14 cellular contexts compared by ENCODE assay signal in the genomic region with DNA sequence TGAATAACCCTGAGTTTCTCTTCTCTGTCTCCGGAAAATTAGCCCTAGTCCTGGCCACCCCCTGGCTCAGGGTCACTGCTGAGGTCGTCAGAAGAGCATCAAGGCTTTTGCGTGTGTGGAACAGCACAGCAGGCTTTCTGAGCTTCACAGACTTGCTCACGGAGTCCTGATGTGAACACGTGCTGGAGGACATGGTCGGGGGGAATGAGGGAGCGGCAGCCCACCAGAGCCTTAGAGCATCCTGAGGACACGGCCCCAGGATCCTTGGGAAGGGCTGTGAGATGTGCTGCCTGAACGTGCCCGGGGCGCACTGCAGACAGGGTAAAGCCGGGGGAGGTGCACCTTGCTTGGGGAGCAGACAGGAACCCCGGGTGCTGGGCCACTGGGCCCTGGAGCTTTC. TPM values are rescaled to one million over a fixed set of nuclear protein-coding genes. Genes with fewer than 3 reads are reported as not detected.
A peak's percentile ranks its signal among the peaks of the same experiment; 100 is the strongest.
DNase-seq lines count a peak whose midpoint lies in the region; ATAC-seq and TF ChIP-seq lines count a peak whose summit lies in the region.
"Had no signal": no experiment of that assay in that cellular context is flagged by ENCODE, and none has a peak within 500 bp of the region (broad histone marks: within the 10 kb centered on the region; RNA-seq: fewer than 3 reads in every experiment).

No MANE protein-coding gene starts in this region.

- H2AFZ ChIP-seq in SK-N-SH (ENCODE audit: low read depth) (no peak overlapping the region), parathyroid adenoma (no peak overlapping the region)

- CTCF ChIA-PET in SK-N-SH (lab: Yijun Ruan, JAX), result interaction anchor here (0.7 to 4.0 kb wide), 4 partner anchors 12 to 100 kb away, joined by 3 to 18 read pairs (median 4); no protein-coding TSS in a partner anchor
- CTCF ChIA-PET in activated CD4-positive, alpha-beta T cell treated with anti-CD3 and anti-CD28 coated beads for 36 hours (lab: Charles Lee), result interaction anchor here (0.6 kb wide), 1 partner anchor 212 kb away, joined by 3 read pairs; no protein-coding TSS in a partner anchor

- H3K27me3 ChIP-seq in SK-N-SH (ENCODE audit: insufficient read depth), result no peaks in the 10 kb centered on the region
- H3K27me3 ChIP-seq in left ventricle myocardium inferior (ENCODE audit: low read depth), result no peaks in the 10 kb centered on the region
- no peaks in the 10 kb centered on the region for H3K27me3 ChIP-seq in parathyroid adenoma (ENCODE audit: control insufficient read depth, insufficient read depth, low read length)
- H3K27me3 ChIP-seq in transverse colon, result no peaks in the 10 kb centered on the region

- H3K4me2 ChIP-seq in SK-N-SH (no peak overlapping the region), parathyroid adenoma (ENCODE audit: low read length) (no peak overlapping the region)

- H3K79me2 ChIP-seq in SK-N-SH (ENCODE audit: insufficient read depth) (no peaks in the 10 kb centered on the region), parathyroid adenoma (peaks cover 39% of the 10 kb centered on the region)

- intact Hi-C loops in left ventricle myocardium inferior (cut with micrococcal nuclease), result no loop called here
- intact Hi-C loops in transverse colon (cut with DNase I; ENCODE audit: low total_unique reads), result loop anchor here (10.0 kb wide), 1 partner anchor 51 kb away; a partner anchor contains a TSS
- intact Hi-C loops in activated CD4-positive, alpha-beta T cell treated with anti-CD3 and anti-CD28 coated beads for 36 hours (cut with DNase I, micrococcal nuclease), result no loop called here
- intact Hi-C loops in head of caudate nucleus (cut with DNase I), result no loop called here

- no peak overlapping the region for H3K9ac ChIP-seq in SK-N-SH
- H3K9ac ChIP-seq in parathyroid adenoma, result no peak overlapping the region

- no peak overlapping the region for H3K4me3 ChIP-seq in SK-N-SH (ENCODE audit: low read depth in 2 of 2, low read length in 1 of 2)
- H3K4me3 ChIP-seq in left ventricle myocardium inferior, result peak overlapping the region; percentile 19
- H3K4me3 ChIP-seq in parathyroid adenoma (ENCODE audit: low read depth, low read length), result no peak overlapping the region
- no peak overlapping the region for H3K4me3 ChIP-seq in transverse colon

- H3K4me3 Mint-ChIP-seq in activated CD4-positive, alpha-beta T cell treated with anti-CD3 and anti-CD28 coated beads for 36 hours, result no peak overlapping the region
- H3K4me3 Mint-ChIP-seq: CD4-positive, alpha-beta memory T cell; mesothelial cell of epicardium; stimulated activated naive CD8-positive, alpha-beta T cell treated with anti-CD3 and anti-CD28 coated beads, Interleukin-15, Interleukin-2, amounts not matched to agents 100 ng/mL and 50 ng/mL, for 24 hours had no signal

- TF ChIP-seq EP300 in SK-N-SH (IDR thresholded peaks at IDR 0.05; ENCODE audit: borderline replicate concordance in 1 of 2, low read depth in 1 of 2, low read length in 1 of 2) (no peak), transverse colon (IDR thresholded peaks at IDR 0.05; ENCODE audit: low read depth) (no peak)

- no peaks in the 10 kb centered on the region for H3K9me2 ChIP-seq in SK-N-SH

- H3K27ac ChIP-seq in SK-N-SH (ENCODE audit: low read depth in 2 of 2, low read length in 1 of 2), result peak overlapping the region in 1 of 2 experiments; percentile 25; a peak in 1 of 4 replicates
- peak overlapping the region; percentile 89 for H3K27ac ChIP-seq in left ventricle myocardium inferior (replicated peaks)
- H3K27ac ChIP-seq in parathyroid adenoma, result peak overlapping the region; percentile 40
- H3K27ac ChIP-seq in transverse colon, result peak overlapping the region; percentile 79 to 85 (median 82)

- H3K36me3 ChIP-seq in SK-N-SH (replicated peaks in 1 of 2; ENCODE audit: control insufficient read depth in 1 of 2, insufficient read depth in 2 of 2, low read length in 1 of 2) (no peaks in the 10 kb centered on the region), left ventricle myocardium inferior (peaks cover 3% of the 10 kb centered on the region), parathyroid adenoma (ENCODE audit: control insufficient read depth, insufficient read depth, low read length) (no peaks in the 10 kb centered on the region), transverse colon (no peaks in the 10 kb centered on the region)

- ATAC-seq in SK-N-SH treated with all-trans-retinoic acid at 6 μM for 48 hours, result no peak
- no peak for ATAC-seq in activated CD4-positive, alpha-beta T cell treated with anti-CD3 and anti-CD28 coated beads for 36 hours

- no peaks in the 10 kb centered on the region for H4K20me1 ChIP-seq in SK-N-SH (ENCODE audit: insufficient read depth)

- no peak for TF ChIP-seq POLR2A in transverse colon (IDR thresholded peaks at IDR 0.05)

- no peaks in the 10 kb centered on the region for H3K9me3 Mint-ChIP-seq in activated CD4-positive, alpha-beta T cell treated with anti-CD3 and anti-CD28 coated beads for 36 hours (ENCODE audit: low read depth)
- H3K9me3 Mint-ChIP-seq: CD4-positive, alpha-beta memory T cell; mesothelial cell of epicardium; stimulated activated naive CD8-positive, alpha-beta T cell treated with anti-CD3 and anti-CD28 coated beads, Interleukin-15, Interleukin-2, amounts not matched to agents 100 ng/mL and 50 ng/mL, for 24 hours had no signal

- no peaks in the 10 kb centered on the region for H3F3A ChIP-seq in SK-N-SH (replicated peaks; ENCODE audit: insufficient read depth)

- TF ChIP-seq RAD21 in SK-N-SH (IDR thresholded peaks at IDR 0.05; ENCODE audit: low read length), result no peak

- peaks cover 2% of the 10 kb centered on the region for H3K36me3 Mint-ChIP-seq in activated CD4-positive, alpha-beta T cell treated with anti-CD3 and anti-CD28 coated beads for 36 hours (ENCODE audit: low read depth)

- peak; percentile 48 for DNase-seq in SK-N-SH
- no peak for DNase-seq in left ventricle myocardium inferior
- no peak for DNase-seq in transverse colon
- no peak for DNase-seq in activated CD4-positive, alpha-beta T cell treated with anti-CD3 and anti-CD28 coated beads for 36 hours
- DNase-seq in head of caudate nucleus, result no peak
- no peak for DNase-seq in ureter (ENCODE audit: low spot score)
- DNase-seq: activated naive CD4-positive, alpha-beta T cell; CD4-positive, alpha-beta memory T cell; Karpas-422; SIG-M5 had no signal

- TF ChIP-seq CTCF in SK-N-SH (IDR thresholded peaks at IDR 0.05) (no peak), left ventricle myocardium inferior (IDR thresholded peaks at IDR 0.05; ENCODE audit: borderline replicate concordance) (no peak), parathyroid adenoma (IDR thresholded peaks at IDR 0.05) (no peak), transverse colon (IDR thresholded peaks at IDR 0.05) (no peak)

- no peak overlapping the region for H3K27ac Mint-ChIP-seq in activated CD4-positive, alpha-beta T cell treated with anti-CD3 and anti-CD28 coated beads for 36 hours
- H3K27ac Mint-ChIP-seq: mesothelial cell of epicardium; stimulated activated naive CD8-positive, alpha-beta T cell treated with anti-CD3 and anti-CD28 coated beads, Interleukin-15, Interleukin-2, amounts not matched to agents 100 ng/mL and 50 ng/mL, for 24 hours had no signal

- H3K4me1 ChIP-seq in SK-N-SH (ENCODE audit: control insufficient read depth in 1 of 2, insufficient read depth in 2 of 2, low read depth in 1 of 2, low read length in 1 of 2), result peaks cover 0 to 50% of the 10 kb centered on the region in 2 experiments; a peak in 1 of 4 replicates
- peaks cover 90% of the 10 kb centered on the region for H3K4me1 ChIP-seq in left ventricle myocardium inferior
- H3K4me1 ChIP-seq in parathyroid adenoma, result peaks cover 17% of the 10 kb centered on the region
- H3K4me1 ChIP-seq in transverse colon, result peaks cover 15 to 44% (median 33%) of the 10 kb centered on the region in 4 donors

- no peaks in the 10 kb centered on the region for H3K27me3 Mint-ChIP-seq in activated CD4-positive, alpha-beta T cell treated with anti-CD3 and anti-CD28 coated beads for 36 hours
- H3K27me3 Mint-ChIP-seq: CD4-positive, alpha-beta memory T cell; stimulated activated naive CD8-positive, alpha-beta T cell treated with anti-CD3 and anti-CD28 coated beads, Interleukin-15, Interleukin-2, amounts not matched to agents 100 ng/mL and 50 ng/mL, for 24 hours had no signal

- POLR2A ChIA-PET in SK-N-SH (lab: Yijun Ruan, JAX), result interaction anchor here (0.9 to 2.4 kb wide), 3 partner anchors 10 to 74 kb away, joined by 3 to 10 read pairs (median 3); a partner anchor contains a TSS
- POLR2A ChIA-PET in activated CD4-positive, alpha-beta T cell treated with anti-CD3 and anti-CD28 coated beads for 36 hours (lab: Charles Lee), result no interaction called here

- H3K4me1 Mint-ChIP-seq in activated CD4-positive, alpha-beta T cell treated with anti-CD3 and anti-CD28 coated beads for 36 hours, result no peaks in the 10 kb centered on the region

- in situ Hi-C loops in transverse colon (cut with MboI; ENCODE audit: low pct_ligation_motif_present in 1 of 4, low pct_unique_long_range_greater_than_20kb in 1 of 4, low sequenced_read_pairs in 3 of 4), result no loop called here

- 82% methylated on average over 9 of the region's 13 CpGs for WGBS in SK-N-SH (ENCODE audit: low lambda C conversion rate)
- WGBS in transverse colon (ENCODE audit: low coverage in 1 of 2), 2 donors, result 87% methylated on average over 13 of the region's 13 CpGs; no CpG with 5 or more reads in 1 of the 2 donors

- H3K9me3 ChIP-seq in SK-N-SH, result no peaks in the 10 kb centered on the region
- no peaks in the 10 kb centered on the region for H3K9me3 ChIP-seq in left ventricle myocardium inferior (replicated peaks)
- no peaks in the 10 kb centered on the region for H3K9me3 ChIP-seq in parathyroid adenoma (ENCODE audit: control insufficient read depth, low read length)
- no peaks in the 10 kb centered on the region for H3K9me3 ChIP-seq in transverse colon

TF ChIP-seq in SK-N-SH, 30 proteins besides CTCF, POLR2A, EP300 and RAD21 (continues in another document):
- no peak for TF ChIP-seq ELF1 (IDR thresholded peaks at IDR 0.05)

RNA-seq across cellular contexts. Expression of a gene that starts 28.8 kb away (rescaled TPM):
- 59.8 and 95.2 TPM in 2 replicates for polyA plus RNA-seq in SK-N-SH (2012; rRNA removed)
- polyA plus RNA-seq in SK-N-SH (2012; cell fraction: cytosol; rRNA removed), result 26.4 and 50.4 TPM in 2 replicates
- 120 and 190 TPM in 2 replicates for polyA plus RNA-seq in SK-N-SH (2012; cell fraction: nucleus; rRNA removed)
- total RNA-seq in left ventricle myocardium inferior (163 TPM), transverse colon (100 to 1,000 TPM in 1 of 4 donors, 10 to 100 TPM in 3; 57.6 to 119 (median 92.0) TPM), ureter (80.4 TPM)
- total RNA-seq in activated CD4-positive, alpha-beta T cell treated with anti-CD3 and anti-CD28 coated beads for 36 hours, result 10 to 100 TPM; 14.5 to 15.3 TPM

RNA-seq across cellular contexts. Expression of a gene that starts 50.7 kb away (rescaled TPM):
- 55.8 and 68.7 TPM in 2 replicates for polyA plus RNA-seq in SK-N-SH (2012; rRNA removed)
- 22.1 and 32.8 TPM in 2 replicates for polyA plus RNA-seq in SK-N-SH (2012; cell fraction: cytosol; rRNA removed)
- 129 and 157 TPM in 2 replicates for polyA plus RNA-seq in SK-N-SH (2012; cell fraction: nucleus; rRNA removed)
- total RNA-seq in left ventricle myocardium inferior, result 72.9 TPM
- total RNA-seq in transverse colon, result 100 to 1,000 TPM in 3 of 4 donors, 10 to 100 TPM in 1; 95.9 to 200 (median 149) TPM
- 10 to 100 TPM; 24.9 to 33.8 TPM for total RNA-seq in activated CD4-positive, alpha-beta T cell treated with anti-CD3 and anti-CD28 coated beads for 36 hours
- 158 TPM for total RNA-seq in ureter
